ENCODE assay signal across 19 cellular contexts in genomic region chr14:54087376-54087775, GRCh38.
DNase-seq lines count a peak whose midpoint lies in the region; ATAC-seq and TF ChIP-seq lines count a peak whose summit lies in the region.
"Had no signal": no experiment of that assay in that cellular context is flagged by ENCODE, and none has a peak within 500 bp of the region (broad histone marks: within the 10 kb centered on the region; RNA-seq: fewer than 3 reads in every experiment).

No MANE protein-coding gene starts in this region.

- no peak overlapping the region for H3K9ac ChIP-seq in neural progenitor cell

- intact Hi-C loops in vagina (cut with DNase I) (no loop called here), posterior cingulate gyrus (cut with DNase I) (no loop called here)

- H3K79me2 ChIP-seq in neural progenitor cell (ENCODE audit: low read depth): no peaks in the 10 kb centered on the region

- peaks cover 3% of the 10 kb centered on the region for H3K4me1 ChIP-seq in neural progenitor cell
- H3K4me1 ChIP-seq in vagina: peaks cover 11% of the 10 kb centered on the region
- H3K4me1 ChIP-seq: BE2C, HAP-1 had no signal

- H3K36me3 Mint-ChIP-seq in neural progenitor cell: no peaks in the 10 kb centered on the region
- H3K36me3 Mint-ChIP-seq in activated T-cell treated with anti-CD3 and anti-CD28 coated beads, Interleukin-2, amount 50 U/mL, for 72 hours (ENCODE audit: insufficient read depth in 2 of 2): no peaks in the 10 kb centered on the region

- no peaks in the 10 kb centered on the region for H3K27me3 Mint-ChIP-seq in neural progenitor cell (ENCODE audit: insufficient read depth, low read depth)
- peaks cover 6% of the 10 kb centered on the region for H3K27me3 Mint-ChIP-seq in activated T-cell treated with anti-CD3 and anti-CD28 coated beads, Interleukin-2, amount 50 U/mL, for 72 hours (ENCODE audit: low read depth)
- H3K27me3 Mint-ChIP-seq: CD4-positive, alpha-beta T cell had no signal

- H3K36me3 ChIP-seq in neural progenitor cell (peaks cover 3% of the 10 kb centered on the region), vagina (no peaks in the 10 kb centered on the region)
- H3K36me3 ChIP-seq: BE2C, HAP-1 had no signal

- no peak overlapping the region for H3K27ac Mint-ChIP-seq in neural progenitor cell
- no peak overlapping the region for H3K27ac Mint-ChIP-seq in activated T-cell treated with anti-CD3 and anti-CD28 coated beads, Interleukin-2, amount 50 U/mL, for 72 hours
- H3K27ac Mint-ChIP-seq: CD4-positive, alpha-beta T cell; IgD-negative memory B cell had no signal

- H3K4me3 Mint-ChIP-seq in neural progenitor cell: no peak overlapping the region
- no peak overlapping the region for H3K4me3 Mint-ChIP-seq in activated T-cell treated with anti-CD3 and anti-CD28 coated beads, Interleukin-2, amount 50 U/mL, for 72 hours
- H3K4me3 Mint-ChIP-seq: CD4-positive, alpha-beta T cell; IgD-negative memory B cell had no signal

- TF ChIP-seq CTCF in fibroblast of villous mesenchyme (IDR thresholded peaks at IDR 0.05; ENCODE audit: insufficient read depth, low read depth, low read length) (no peak), neural progenitor cell (IDR thresholded peaks at IDR 0.05) (no peak), vagina (IDR thresholded peaks at IDR 0.05) (no peak)

- H3K4me2 ChIP-seq in neural progenitor cell: no peak overlapping the region

- peak; percentile 57 for DNase-seq in DMS 273 (lab: John Stamatoyannopoulos, UW; ENCODE audit: unreplicated experiment)
- DNase-seq in DMS 273 treated with DMSO at 0.1 percent for 48 hours (lab: John Stamatoyannopoulos, UW): no peak
- DNase-seq in fibroblast of villous mesenchyme (ENCODE audit: low read depth): peak; percentile 75
- no peak for DNase-seq in neural progenitor cell (ENCODE audit: low spot score)
- no peak for DNase-seq in vagina (ENCODE audit: extremely low spot score in 2 of 2)
- DNase-seq in activated T-cell treated with anti-CD3 and anti-CD28 coated beads, Interleukin-2, amount 50 U/mL, for 72 hours: no peak
- no peak for DNase-seq in posterior cingulate gyrus
- DNase-seq: BE2C; Calu3; CD4-positive, alpha-beta T cell; DMS79 treated with DMSO at 0.1 percent for 48 hours; Kasumi-1; NCI-H2029 treated with DMSO at 0.1 percent for 48 hours; NCI-H2171 treated with DMSO at 0.1 percent for 48 hours; NCI-H446 treated with DMSO at 0.1 percent for 48 hours had no signal

- H3K27ac ChIP-seq in neural progenitor cell: no peak overlapping the region
- H3K27ac ChIP-seq in vagina: peak overlapping the region; percentile 57
- H3K27ac ChIP-seq: 22Rv1 had no signal

- TF ChIP-seq POLR2A in vagina (IDR thresholded peaks at IDR 0.05): no peak

- no peak for ATAC-seq in activated T-cell treated with anti-CD3 and anti-CD28 coated beads, Interleukin-2, amount 50 U/mL, for 72 hours (replicated peaks in 1 of 2)
- ATAC-seq in GM21529 (IDR thresholded peaks at IDR 0.05; ENCODE audit: unreplicated experiment): no peak

- no peaks in the 10 kb centered on the region for H3F3A ChIP-seq in neural progenitor cell (ENCODE audit: low read depth)

- H2AFZ ChIP-seq in neural progenitor cell (replicated peaks): peak overlapping the region; percentile 58

- H3K9me3 Mint-ChIP-seq in neural progenitor cell: peaks cover 4% of the 10 kb centered on the region
- peaks cover 0 to 3% of the 10 kb centered on the region in 2 donors for H3K9me3 Mint-ChIP-seq in activated T-cell treated with anti-CD3 and anti-CD28 coated beads, Interleukin-2, amount 50 U/mL, for 72 hours
- H3K9me3 Mint-ChIP-seq: CD4-positive, alpha-beta T cell had no signal

- no peaks in the 10 kb centered on the region for H4K20me1 ChIP-seq in neural progenitor cell (ENCODE audit: low read depth)

- H3K9me3 ChIP-seq in neural progenitor cell (ENCODE audit: low read depth) (no peaks in the 10 kb centered on the region), vagina (no peaks in the 10 kb centered on the region)
- H3K9me3 ChIP-seq: BE2C, HAP-1 had no signal

- no peaks in the 10 kb centered on the region for H3K4me1 Mint-ChIP-seq in neural progenitor cell
- no peaks in the 10 kb centered on the region for H3K4me1 Mint-ChIP-seq in activated T-cell treated with anti-CD3 and anti-CD28 coated beads, Interleukin-2, amount 50 U/mL, for 72 hours (ENCODE audit: low read depth)
- H3K4me1 Mint-ChIP-seq: IgD-negative memory B cell had no signal

- H3K27me3 ChIP-seq in neural progenitor cell (no peaks in the 10 kb centered on the region), vagina (no peaks in the 10 kb centered on the region)
- H3K27me3 ChIP-seq: BE2C had no signal

- H3K4me3 ChIP-seq in fibroblast of villous mesenchyme (ENCODE audit: low read depth, low read length): no peak overlapping the region
- no peak overlapping the region for H3K4me3 ChIP-seq in neural progenitor cell
- H3K4me3 ChIP-seq in vagina: no peak overlapping the region
- H3K4me3 ChIP-seq: HAP-1 had no signal

Comparison
In these comparisons a context has a peak if more than half of its experiments do, and no peak if none do; other contexts are left out.
1. DNase-seq: peak in DMS 273 (single experiment) and fibroblast of villous mesenchyme (single experiment); none in DMS 273 treated with DMSO at 0.1 percent for 48 hours (single experiment), neural progenitor cell (single experiment), vagina (0 of 2), activated T-cell treated with anti-CD3 and anti-CD28 coated beads, Interleukin-2, amount 50 U/mL, for 72 hours (0 of 2) and posterior cingulate gyrus (0 of 10).